ENCODE assay signal across 21 cellular contexts in the genomic region with DNA sequence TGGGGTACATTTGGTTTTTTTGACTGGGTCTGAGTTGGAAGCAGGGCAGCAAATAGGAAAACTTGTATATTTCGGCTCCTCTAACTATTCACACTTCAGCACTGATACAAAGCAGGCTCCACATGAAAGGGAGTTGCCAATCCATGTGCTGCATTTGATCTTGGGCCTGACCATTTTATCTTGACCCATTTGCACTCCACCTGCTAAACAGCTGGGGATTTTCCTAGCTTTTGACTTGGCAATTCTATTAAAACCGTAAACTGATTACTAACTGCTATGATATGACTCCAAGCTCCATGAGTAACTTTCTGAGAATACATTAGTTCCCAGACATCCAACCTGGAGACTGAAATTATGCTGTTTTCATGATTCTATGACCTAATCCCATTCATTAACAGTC.
A peak's percentile ranks its signal among the peaks of the same experiment; 100 is the strongest.
DNase-seq lines count a peak whose midpoint lies in the region; ATAC-seq, FAIRE-seq and TF ChIP-seq lines count a peak whose summit lies in the region.
"Had no signal": no experiment of that assay in that cellular context is flagged by ENCODE, and none has a peak within 500 bp of the region (broad histone marks: within the 10 kb centered on the region; RNA-seq: fewer than 3 reads in every experiment).

No MANE protein-coding gene starts in this region.

- intact Hi-C loops in pancreas (cut with DNase I), result no loop called here

- H3K27ac ChIP-seq in pancreas, result no peak overlapping the region
- H3K27ac ChIP-seq: BLaER1 treated with 17β-estradiol and CSF1 and Interleukin-3, amounts not matched to agents 10 nM and 100 nM; C4-2B had no signal

- FAIRE-seq in bronchial epithelial cell (lab: Jason Lieb, UNC), result peak; percentile 72
- FAIRE-seq in pancreas (lab: Jason Lieb, UNC), result no peak
- FAIRE-seq: A204.1, D721Med, G401.6, GM12878, GM12892, GM18507 had no signal

- ATAC-seq in pancreas (peak in 3 of 4 donors; percentile 31 to 76 (median 67)), esophagus mucosa (no peak)
- ATAC-seq: CD8-positive, alpha-beta T cell; GM12878 had no signal

- TF ChIP-seq CTCF in AG10803 (conservative IDR thresholded peaks at IDR 0.05; ENCODE audit: low read length) (no peak), bronchial epithelial cell (IDR thresholded peaks at IDR 0.05; ENCODE audit: insufficient read depth, low read length, severe bottlenecking) (no peak), pancreas (IDR thresholded peaks at IDR 0.05) (no peak)

- DNase-seq in AG10803 (ENCODE audit: low read depth) (peak; percentile 10), bronchial epithelial cell (ENCODE audit: low read depth) (no peak), pancreas (peak in 1 of 6 donors; percentile 27), GF-D8 (lab: John Stamatoyannopoulos, UW) (no peak)
- DNase-seq: 8988T; ACHN; AML-193; Caco-2; Calu3; CD4-positive, alpha-beta T cell; CD8-positive, alpha-beta T cell; DMS79 treated with DMSO at 0.1 percent for 48 hours had no signal

- H3K4me1 ChIP-seq in pancreas, result peaks cover 0 to 3% (median 0%) of the 10 kb centered on the region in 3 donors
- H3K4me1 ChIP-seq: BLaER1 treated with 17β-estradiol and CSF1 and Interleukin-3, amounts not matched to agents 10 nM and 100 nM; Caco-2 had no signal

- H3K4me3 ChIP-seq in AG10803 (ENCODE audit: low read length) (no peak overlapping the region), bronchial epithelial cell (ENCODE audit: low read depth, low read length) (no peak overlapping the region), pancreas (no peak overlapping the region)
- H3K4me3 ChIP-seq: BLaER1 treated with 17β-estradiol and CSF1 and Interleukin-3, amounts not matched to agents 10 nM and 100 nM; GM12878 had no signal

- WGBS in pancreas, 2 donors, result 36% methylated on average over 2 of the region's 2 CpGs

- no peaks in the 10 kb centered on the region for H3K36me3 ChIP-seq in bronchial epithelial cell (ENCODE audit: control insufficient read depth, insufficient read depth, low read length)
- H3K36me3 ChIP-seq in pancreas, result no peaks in the 10 kb centered on the region
- H3K36me3 ChIP-seq: BLaER1 treated with 17β-estradiol and CSF1 and Interleukin-3, amounts not matched to agents 10 nM and 100 nM had no signal

- H3K9me3 ChIP-seq in pancreas, result no peaks in the 10 kb centered on the region
- H3K9me3 ChIP-seq: Caco-2 had no signal

- H3K27me3 ChIP-seq in bronchial epithelial cell (ENCODE audit: control insufficient read depth, insufficient read depth, low read length) (no peaks in the 10 kb centered on the region), pancreas (no peaks in the 10 kb centered on the region)
- H3K27me3 ChIP-seq: BLaER1 treated with 17β-estradiol and CSF1 and Interleukin-3, amounts not matched to agents 10 nM and 100 nM had no signal
